Comparison of ENCODE assay signal across 21 cellular contexts in the genomic region with DNA sequence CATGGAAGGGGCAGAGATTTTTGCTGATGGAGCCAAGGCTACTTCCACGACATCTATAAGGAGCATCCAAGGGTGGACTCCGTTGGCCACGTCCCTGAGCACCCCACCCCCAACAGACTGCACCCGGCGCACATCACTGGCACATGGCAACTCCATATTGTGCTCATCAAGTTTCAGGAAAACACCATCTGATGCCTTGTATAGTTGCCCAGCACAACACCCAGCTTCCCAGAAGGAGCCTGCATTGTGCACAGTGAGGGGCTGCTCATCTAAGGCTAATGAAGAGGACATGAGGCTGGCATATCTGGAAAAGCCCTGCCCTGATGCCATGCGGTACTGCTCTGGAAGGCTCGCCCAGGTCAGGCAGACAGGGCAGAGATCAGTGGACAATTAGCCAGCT.
"Had no signal": no experiment of that assay in that cellular context is flagged by ENCODE, and none has a peak within 500 bp of the region (broad histone marks: within the 10 kb centered on the region; RNA-seq: fewer than 3 reads in every experiment).

No MANE protein-coding gene starts in this region.

- H3K27ac Mint-ChIP-seq: activated B cell treated with CpG ODN at 0.5 μM for 24 hours; activated CD4-positive, alpha-beta memory T cell treated with anti-CD3 and anti-CD28 coated beads, Interleukin-2, amount 10 ng/mL, durations not matched to agents 7 days and 5 days; activated naive CD4-positive, alpha-beta T cell treated with anti-CD3 and anti-CD28 coated beads for 36 hours; activated naive CD8-positive, alpha-beta T cell treated with anti-CD3 and anti-CD28 coated beads for 36 hours; activated T-helper 17 cell treated with anti-CD3 and anti-CD28 coated beads, Interleukin-2, amount 50 U/mL, for 72 hours; T-helper 17 cell had no signal

- DNase-seq: activated B cell treated with CpG ODN at 0.5 μM for 24 hours; activated CD4-positive, alpha-beta memory T cell treated with anti-CD3 and anti-CD28 coated beads, Interleukin-2, amount 10 ng/mL, durations not matched to agents 7 days and 5 days; activated CD4-positive, alpha-beta T cell treated with anti-CD3 and anti-CD28 coated beads, Interleukin-2, amount 50 U/mL, for 1 hour; activated gamma-delta T cell; activated naive CD4-positive, alpha-beta T cell treated with anti-CD3 and anti-CD28 coated beads for 36 hours; activated naive CD8-positive, alpha-beta T cell treated with anti-CD3 and anti-CD28 coated beads for 36 hours; activated T-cell treated with anti-CD3 and anti-CD28 coated beads for 4 hours; activated T-cell treated with anti-CD3 and anti-CD28 coated beads, Interleukin-2, amount 50 U/mL, for 48 hours; colonic mucosa; Karpas-422; MM.1S; NCI-H1105; NCI-H1436 treated with DMSO at 0.1 percent for 48 hours; NCI-H1930; NCI-H526 treated with DMSO at 0.1 percent for 48 hours; SIG-M5; T-helper 17 cell; T-helper 9 cell had no signal

- H3K27ac ChIP-seq: colonic mucosa had no signal

- H3K27me3 ChIP-seq: colonic mucosa had no signal

- H3K36me3 Mint-ChIP-seq: activated naive CD8-positive, alpha-beta T cell treated with anti-CD3 and anti-CD28 coated beads for 36 hours had no signal

- H3K36me3 ChIP-seq: colonic mucosa had no signal

- H3K27me3 Mint-ChIP-seq: activated T-helper 17 cell treated with anti-CD3 and anti-CD28 coated beads, Interleukin-2, amount 50 U/mL, for 72 hours had no signal

- H3K9me3 ChIP-seq: colonic mucosa had no signal

- ATAC-seq: activated T-helper 17 cell treated with anti-CD3 and anti-CD28 coated beads, Interleukin-2, amount 50 U/mL, for 72 hours; K562; T-helper 17 cell had no signal

- H3K4me3 Mint-ChIP-seq: activated B cell treated with CpG ODN at 0.5 μM for 24 hours; activated CD4-positive, alpha-beta memory T cell treated with anti-CD3 and anti-CD28 coated beads, Interleukin-2, amount 10 ng/mL, durations not matched to agents 7 days and 5 days; activated naive CD4-positive, alpha-beta T cell treated with anti-CD3 and anti-CD28 coated beads for 36 hours; activated naive CD8-positive, alpha-beta T cell treated with anti-CD3 and anti-CD28 coated beads for 36 hours; activated T-helper 17 cell treated with anti-CD3 and anti-CD28 coated beads, Interleukin-2, amount 50 U/mL, for 72 hours; T-helper 17 cell had no signal

- FAIRE-seq: K562, TTC549 had no signal

- H3K9me3 Mint-ChIP-seq: activated B cell treated with CpG ODN at 0.5 μM for 24 hours; activated CD4-positive, alpha-beta memory T cell treated with anti-CD3 and anti-CD28 coated beads, Interleukin-2, amount 10 ng/mL, durations not matched to agents 7 days and 5 days; activated naive CD4-positive, alpha-beta T cell treated with anti-CD3 and anti-CD28 coated beads for 36 hours; activated naive CD8-positive, alpha-beta T cell treated with anti-CD3 and anti-CD28 coated beads for 36 hours; activated T-helper 17 cell treated with anti-CD3 and anti-CD28 coated beads, Interleukin-2, amount 50 U/mL, for 72 hours had no signal

- H3K4me3 ChIP-seq: colonic mucosa, K562 had no signal
